12 cellular contexts compared by ENCODE assay signal in genomic region chr21:44302573-44303401, GRCh38. TPM values are rescaled to one million over a fixed set of nuclear protein-coding genes. Genes with fewer than 3 reads are reported as not detected.
DNase-seq lines count a peak whose midpoint lies in the region; ATAC-seq, FAIRE-seq and TF ChIP-seq lines count a peak whose summit lies in the region.
"Not testable (repeated sequence)": the region's sequence is repeated elsewhere in the genome, so short reads cannot be mapped to it uniquely, and the experiment has no call there.
"Had no signal": no experiment of that assay in that cellular context is flagged by ENCODE, and none has a peak within 500 bp of the region (broad histone marks: within the 10 kb centered on the region; RNA-seq: fewer than 3 reads in every experiment).

No MANE protein-coding gene starts in this region.

- H3K9ac ChIP-seq in K562 (ENCODE audit: insufficient read depth in 1 of 2, low read depth in 2 of 2, low read length in 2 of 2) (peak overlapping the region in 1 of 2 experiments; percentile 71; a peak in 2 of 4 replicates), mucosa of stomach (ENCODE audit: low read length) (peak overlapping the region; percentile 74)

- DNase-seq in CD4-positive, alpha-beta memory T cell; esophagus squamous epithelium (lab: John Stamatoyannopoulos, UW): not testable (repeated sequence)
- DNase-seq in NCI-H69 (lab: John Stamatoyannopoulos, UW): peak; percentile 60
- DNase-seq in K562 (ENCODE audit: extremely low read depth in 1 of 4, low spot score in 3 of 4): peak in 1 of 4 experiments; percentile 49

- peaks cover 51% of the 10 kb centered on the region for H3K79me2 ChIP-seq in K562 (ENCODE audit: control insufficient read depth, insufficient read depth, low read length)

- H3K4me3 ChIP-seq in CD4-positive, alpha-beta memory T cell (ENCODE audit: low read length in 2 of 2); HEK293 (ENCODE audit: low read depth, low read length); K562; mucosa of stomach (ENCODE audit: low read length): not testable (repeated sequence)
- H3K4me3 ChIP-seq in esophagus squamous epithelium: peak overlapping the region in 1 of 4 donors; percentile 6

- not testable (repeated sequence) for TF ChIP-seq CTCF in HEK293 (tag by site-specific recombination; IDR thresholded peaks at IDR 0.05)
- TF ChIP-seq CTCF in VCaP (conservative IDR thresholded peaks at IDR 0.05): peak; percentile 65
- peak; percentile 43 to 58 (median 51) for TF ChIP-seq CTCF in K562 (IDR thresholded peaks at IDR 0.05 in 2 of 3, conservative IDR thresholded peaks at IDR 0.05 in 1 of 3; ENCODE audit: insufficient read depth in 2 of 3, low read depth in 1 of 3, low read length in 3 of 3)
- TF ChIP-seq CTCF in esophagus squamous epithelium (IDR thresholded peaks at IDR 0.05): peak in 3 of 6 experiments; percentile 7 to 19 (median 17)

- not testable (repeated sequence) for H3K27me3 Mint-ChIP-seq in CD4-positive, alpha-beta memory T cell; stimulated activated memory B cell treated with anti-CD40 and anti-IgM and Interleukin-4, amounts not matched to agents 10 μg/mL and 1 μg/mL and 100 μg/mL, for 72 hours

- peak overlapping the region in 5 of 7 donors; percentile 48 to 74 (median 70) for H3K27ac Mint-ChIP-seq in CD4-positive, alpha-beta memory T cell
- H3K27ac Mint-ChIP-seq in stimulated activated memory B cell treated with anti-CD40 and anti-IgM and Interleukin-4, amounts not matched to agents 10 μg/mL and 1 μg/mL and 100 μg/mL, for 72 hours: peak overlapping the region; percentile 46

- H3K9me3 Mint-ChIP-seq in CD4-positive, alpha-beta memory T cell; stimulated activated memory B cell treated with anti-CD40 and anti-IgM and Interleukin-4, amounts not matched to agents 10 μg/mL and 1 μg/mL and 100 μg/mL, for 72 hours: not testable (repeated sequence)

- not testable (repeated sequence) for H3K4me2 ChIP-seq in K562 (ENCODE audit: insufficient read depth, low read length)

- peaks cover 63% of the 10 kb centered on the region for H3K4me1 ChIP-seq in CD4-positive, alpha-beta memory T cell (ENCODE audit: insufficient read depth, low read length)
- H3K4me1 ChIP-seq in HEK293 (ENCODE audit: control insufficient read depth, insufficient read depth, low read length): not testable (repeated sequence)
- H3K4me1 ChIP-seq in K562 (replicated peaks in 1 of 2; ENCODE audit: control insufficient read depth in 2 of 2, insufficient read depth in 2 of 2, low read length in 2 of 2): peaks cover 13 to 78% of the 10 kb centered on the region in 2 experiments
- H3K4me1 ChIP-seq in esophagus squamous epithelium: peaks cover 26 to 81% (median 45%) of the 10 kb centered on the region in 3 donors
- peaks cover 62% of the 10 kb centered on the region for H3K4me1 ChIP-seq in mucosa of stomach (ENCODE audit: control insufficient read depth, insufficient read depth, low read length)

- 81% methylated on average over 20 of the region's 23 CpGs for WGBS in K562 (ENCODE audit: insufficient coverage, low coverage, missing lambda C conversion rate)
- 57 to 70% methylated on average over 11 to 15 of the region's 23 CpGs for WGBS in esophagus squamous epithelium, 2 donors

- peaks cover 11% of the 10 kb centered on the region for H3K9me1 ChIP-seq in K562 (ENCODE audit: control insufficient read depth, insufficient read depth, low read length)

- in situ Hi-C loops in K562 (cut with MboI): not testable (repeated sequence)

- H3K4me1 Mint-ChIP-seq in CD4-positive, alpha-beta memory T cell: peaks cover 25 to 69% (median 51%) of the 10 kb centered on the region in 4 donors
- H3K4me1 Mint-ChIP-seq in stimulated activated memory B cell treated with anti-CD40 and anti-IgM and Interleukin-4, amounts not matched to agents 10 μg/mL and 1 μg/mL and 100 μg/mL, for 72 hours: peaks cover 69% of the 10 kb centered on the region

- not testable (repeated sequence) for BruUV-seq in K562 (replicated peaks; lab: Mats Ljungman, UMichigan)

- FAIRE-seq in K562 (lab: Jason Lieb, UNC): peak; percentile 70

- H3K36me3 Mint-ChIP-seq in CD4-positive, alpha-beta memory T cell: peaks cover 0 to 20% of the 10 kb centered on the region in 2 donors
- peaks cover 10% of the 10 kb centered on the region for H3K36me3 Mint-ChIP-seq in stimulated activated memory B cell treated with anti-CD40 and anti-IgM and Interleukin-4, amounts not matched to agents 10 μg/mL and 1 μg/mL and 100 μg/mL, for 72 hours

- CTCF ChIA-PET in CD4-positive, alpha-beta memory T cell (lab: Charles Lee; ENCODE audit: partially characterized antibody): interaction anchor here (0.7 to 1.3 kb wide), 3 partner anchors 16 to 40 kb away, joined by 3 to 4 read pairs (median 3); no protein-coding TSS in a partner anchor
- CTCF ChIA-PET in HEK293 (lab: Yijun Ruan, JAX): interaction anchor here (0.6 to 3.0 kb wide), 4 partner anchors 12 to 187 kb away, joined by 3 to 9 read pairs (median 4); no protein-coding TSS in a partner anchor
- CTCF ChIA-PET in K562 (lab: Yijun Ruan, JAX; ENCODE audit: low intra/inter-chr PET ratio): not testable (repeated sequence)

- H3K36me3 ChIP-seq in CD4-positive, alpha-beta memory T cell (ENCODE audit: insufficient read depth, low read length): not testable (repeated sequence)
- H3K36me3 ChIP-seq in HEK293 (ENCODE audit: control insufficient read depth in 2 of 2, insufficient read depth in 1 of 2, low read length in 2 of 2): peaks cover 0 to 14% of the 10 kb centered on the region in 2 experiments; a peak in 1 of 3 replicates
- H3K36me3 ChIP-seq in K562 (ENCODE audit: control insufficient read depth, insufficient read depth, low read length): peaks cover 26% of the 10 kb centered on the region; the same call in 2 of the 3 replicates
- peaks cover 5 to 25% (median 10%) of the 10 kb centered on the region in 3 donors for H3K36me3 ChIP-seq in esophagus squamous epithelium
- peaks cover 14% of the 10 kb centered on the region for H3K36me3 ChIP-seq in mucosa of stomach (ENCODE audit: control insufficient read depth, insufficient read depth, low read length)

- TF ChIP-seq EP300 in K562 (IDR thresholded peaks at IDR 0.05; ENCODE audit: low read length): not testable (repeated sequence)

- peak; percentile 19; the same call in 1 of the 3 replicates for ATAC-seq in K562
- not testable (repeated sequence) for ATAC-seq in stimulated activated memory B cell treated with anti-CD40 and anti-IgM and Interleukin-4, amounts not matched to agents 10 μg/mL and 1 μg/mL and 100 μg/mL, for 72 hours

- H2AFZ ChIP-seq in K562 (ENCODE audit: low read depth, low read length): not testable (repeated sequence)

- POLR2A ChIA-PET in CD4-positive, alpha-beta memory T cell (lab: Charles Lee; ENCODE audit: partially characterized antibody): interaction anchor here (0.6 to 1.4 kb wide), 5 partner anchors 8 to 347 kb away, joined by 3 read pairs; partner anchors contain the start of gene CFAP410
- POLR2A ChIA-PET in HEK293 (lab: Yijun Ruan, JAX): interaction anchor here (1.0 kb wide), 1 partner anchor 31 kb away, joined by 3 read pairs; no protein-coding TSS in a partner anchor
- POLR2A ChIA-PET in K562 (lab: Yijun Ruan, JAX): interaction anchor here (1.8 kb wide), 1 partner anchor 13 kb away, joined by 8 read pairs; no protein-coding TSS in a partner anchor

- H4K20me1 ChIP-seq in K562 (replicated peaks; ENCODE audit: control insufficient read depth, insufficient read depth, low read length): peaks cover 39% of the 10 kb centered on the region

- not testable (repeated sequence) for H3K9me3 ChIP-seq in CD4-positive, alpha-beta memory T cell (ENCODE audit: control insufficient read depth in 1 of 2, low read length in 2 of 2); HEK293 (ENCODE audit: control insufficient read depth, insufficient read depth, low read depth, low read length); K562 (replicated peaks; ENCODE audit: control insufficient read depth, insufficient read depth, low read depth, low read length); esophagus squamous epithelium; mucosa of stomach (ENCODE audit: control insufficient read depth, low read length)

- H3K27ac ChIP-seq in CD4-positive, alpha-beta memory T cell (ENCODE audit: low read depth, low read length); HEK293 (ENCODE audit: extremely low read depth, low read depth, low read length); K562 (ENCODE audit: extremely low read depth, low read depth, low read length): not testable (repeated sequence)
- H3K27ac ChIP-seq in VCaP (peak overlapping the region; percentile 97), esophagus squamous epithelium (peak overlapping the region; percentile 2 to 97 (median 30))

- intact Hi-C loops in CD4-positive, alpha-beta memory T cell (cut with micrococcal nuclease); K562 (cut with micrococcal nuclease); esophagus squamous epithelium (cut with DNase I): not testable (repeated sequence)

- TF ChIP-seq POLR2A in K562 (conservative IDR thresholded peaks at IDR 0.05); esophagus squamous epithelium (IDR thresholded peaks at IDR 0.05): not testable (repeated sequence)

- not testable (repeated sequence) for H3K27me3 ChIP-seq in CD4-positive, alpha-beta memory T cell (ENCODE audit: insufficient read depth, low read length); K562 (ENCODE audit: control insufficient read depth in 2 of 2, insufficient read depth in 2 of 2, low read length in 2 of 2); esophagus squamous epithelium; mucosa of stomach (ENCODE audit: control insufficient read depth, insufficient read depth, low read length)

- peak overlapping the region; percentile 13 to 85 (median 66) for H3K4me3 Mint-ChIP-seq in CD4-positive, alpha-beta memory T cell
- peak overlapping the region; percentile 55 for H3K4me3 Mint-ChIP-seq in stimulated activated memory B cell treated with anti-CD40 and anti-IgM and Interleukin-4, amounts not matched to agents 10 μg/mL and 1 μg/mL and 100 μg/mL, for 72 hours

- TF ChIP-seq RAD21 in K562 (CRISPR knock-in tag; conservative IDR thresholded peaks at IDR 0.05 in 1 of 2, IDR thresholded peaks at IDR 0.05 in 1 of 2): peak in 1 of 2 experiments; percentile 35; a peak in 2 of 4 replicates

RNA-seq across cellular contexts. Expression of gene PFKL, which starts 2.9 kb away (rescaled TPM):
- 100 to 1,000 TPM; 143 to 145 TPM for total RNA-seq in CD4-positive, alpha-beta memory T cell
- polyA plus RNA-seq in CD4-positive, alpha-beta memory T cell: 100 to 1,000 TPM; 132 to 134 TPM
- total RNA-seq in K562 (2011; cell fraction: chromatin; rRNA removed; ENCODE audit: low replicate concordance): 83.4 and 274 TPM in 2 replicates
- 193 and 201 TPM in 2 replicates for total RNA-seq in K562 (2011; cell fraction: nucleolus; rRNA removed)
- 97.9 and 105 TPM in 2 replicates for total RNA-seq in K562 (2011; cell fraction: nucleoplasm; rRNA removed)
- total RNA-seq in K562 (2014; rRNA removed): 86.9 and 98.3 TPM in 2 replicates
- 13.8 and 22.2 TPM in 2 replicates for total RNA-seq in K562 (2014; rRNA removed; fragmentation: Illumina TruSeq; extraction: Trizol)
- 45.6 and 45.8 TPM in 2 replicates for total RNA-seq in K562 (2015; rRNA removed; fragmentation: Illumina TruSeq; extraction: Trizol)
- total RNA-seq in K562 (2021): 108 and 124 TPM in 2 replicates
- 50.0 and 84.1 TPM in 2 replicates for polyA plus RNA-seq in K562 (2011; rRNA removed)
- polyA plus RNA-seq in K562 (2011; cell fraction: cytosol; rRNA removed): 68.5 and 125 TPM in 2 replicates
- polyA plus RNA-seq in K562 (2011; cell fraction: nucleus; rRNA removed): 244 and 346 TPM in 2 replicates
- polyA plus RNA-seq in K562 (2012): 106 and 149 TPM in 2 replicates
- 37.6 and 65.2 TPM in 2 replicates for polyA plus RNA-seq in K562 (2014; fragmentation: Illumina TruSeq; extraction: Trizol)
- polyA plus RNA-seq in K562 (2014; fragmentation: Nextera tagmentation; extraction: Ambion mirVana): 1 to 10 TPM; 1.1 to 3.9 TPM
- polyA plus RNA-seq in K562 (2014; rRNA removed): 83.0 and 83.1 TPM in 2 replicates
- 29.0 and 37.5 TPM in 2 replicates for polyA minus RNA-seq in K562 (2011; rRNA and poly(A)+ RNA removed)
- 63.7 and 76.3 TPM in 2 replicates for polyA minus RNA-seq in K562 (2011; cell fraction: cytosol; rRNA and poly(A)+ RNA removed)
- polyA minus RNA-seq in K562 (2011; cell fraction: nucleus; rRNA and poly(A)+ RNA removed): 42.3 and 49.5 TPM in 2 replicates
- total RNA-seq in esophagus squamous epithelium: 100 to 1,000 TPM in 1 of 4 donors, 10 to 100 TPM in 3; 81.3 to 135 (median 94.6) TPM

RNA-seq across cellular contexts. Expression of gene AIRE, which starts 17.1 kb away (rescaled TPM):
- total RNA-seq in CD4-positive, alpha-beta memory T cell: not detected
- polyA plus RNA-seq in CD4-positive, alpha-beta memory T cell: 1 to 10 TPM in 1 of 2 donors, under 1 TPM in 1; 0.32 to 2.3 TPM
- total RNA-seq in K562 (2011; cell fraction: chromatin; rRNA removed; ENCODE audit: low replicate concordance): 0.18 TPM in 1 of 2 replicates, not detected in the other
- not detected in 2 replicates for total RNA-seq in K562 (2011; cell fraction: nucleolus; rRNA removed)
- not detected in 2 replicates for total RNA-seq in K562 (2011; cell fraction: nucleoplasm; rRNA removed)
- not detected in 2 replicates for total RNA-seq in K562 (2014; rRNA removed)
- not detected in 2 replicates for total RNA-seq in K562 (2014; rRNA removed; fragmentation: Illumina TruSeq; extraction: Trizol)
- total RNA-seq in K562 (2015; rRNA removed; fragmentation: Illumina TruSeq; extraction: Trizol): not detected in 2 replicates
- not detected in 2 replicates for total RNA-seq in K562 (2021)
- polyA plus RNA-seq in K562 (2011; rRNA removed): not detected in 2 replicates
- polyA plus RNA-seq in K562 (2011; cell fraction: cytosol; rRNA removed): not detected in 2 replicates
- not detected in 2 replicates for polyA plus RNA-seq in K562 (2011; cell fraction: nucleus; rRNA removed)
- polyA plus RNA-seq in K562 (2012): 0.01 TPM in 1 of 2 replicates, not detected in the other
- not detected in 2 replicates for polyA plus RNA-seq in K562 (2014; fragmentation: Illumina TruSeq; extraction: Trizol)
- polyA plus RNA-seq in K562 (2014; fragmentation: Nextera tagmentation; extraction: Ambion mirVana): under 1 TPM in 1 of 2 experiments, not detected in 1; 0.01 TPM
- polyA plus RNA-seq in K562 (2014; rRNA removed): not detected in 2 replicates
- polyA minus RNA-seq in K562 (2011; rRNA and poly(A)+ RNA removed): not detected in 2 replicates
- polyA minus RNA-seq in K562 (2011; cell fraction: cytosol; rRNA and poly(A)+ RNA removed): not detected in 2 replicates
- not detected in 2 replicates for polyA minus RNA-seq in K562 (2011; cell fraction: nucleus; rRNA and poly(A)+ RNA removed)
- total RNA-seq in esophagus squamous epithelium: not detected
- total RNA-seq: breast epithelium, fibroblast of lung had no signal
- polyA plus RNA-seq: fibroblast of lung, neural cell had no signal

RNA-seq across cellular contexts. Expression of gene CFAP410, which starts 36.4 kb away (rescaled TPM):
- total RNA-seq in CD4-positive, alpha-beta memory T cell: 10 to 100 TPM; 51.7 to 55.2 TPM
- 10 to 100 TPM; 20.1 to 32.4 TPM for polyA plus RNA-seq in CD4-positive, alpha-beta memory T cell
- 10.0 and 50.7 TPM in 2 replicates for total RNA-seq in K562 (2011; cell fraction: chromatin; rRNA removed; ENCODE audit: low replicate concordance)
- 29.3 and 41.0 TPM in 2 replicates for total RNA-seq in K562 (2011; cell fraction: nucleolus; rRNA removed)
- 13.9 and 21.2 TPM in 2 replicates for total RNA-seq in K562 (2011; cell fraction: nucleoplasm; rRNA removed)
- 12.6 and 17.3 TPM in 2 replicates for total RNA-seq in K562 (2014; rRNA removed)
- 0.35 and 0.55 TPM in 2 replicates for total RNA-seq in K562 (2014; rRNA removed; fragmentation: Illumina TruSeq; extraction: Trizol)
- total RNA-seq in K562 (2015; rRNA removed; fragmentation: Illumina TruSeq; extraction: Trizol): 2.6 and 2.7 TPM in 2 replicates
- 7.6 and 8.3 TPM in 2 replicates for total RNA-seq in K562 (2021)
- polyA plus RNA-seq in K562 (2011; rRNA removed): 2.3 and 5.5 TPM in 2 replicates
- polyA plus RNA-seq in K562 (2011; cell fraction: cytosol; rRNA removed): 5.7 and 16.5 TPM in 2 replicates
- polyA plus RNA-seq in K562 (2011; cell fraction: nucleus; rRNA removed): 37.7 and 66.6 TPM in 2 replicates
- polyA plus RNA-seq in K562 (2012): 6.3 and 16.5 TPM in 2 replicates
- polyA plus RNA-seq in K562 (2014; fragmentation: Illumina TruSeq; extraction: Trizol): 0.52 and 2.1 TPM in 2 replicates
- under 1 TPM; 0.07 to 0.18 TPM for polyA plus RNA-seq in K562 (2014; fragmentation: Nextera tagmentation; extraction: Ambion mirVana)
- 6.5 and 8.1 TPM in 2 replicates for polyA plus RNA-seq in K562 (2014; rRNA removed)
- polyA minus RNA-seq in K562 (2011; rRNA and poly(A)+ RNA removed): 0.57 and 0.91 TPM in 2 replicates
- 2.2 and 2.5 TPM in 2 replicates for polyA minus RNA-seq in K562 (2011; cell fraction: cytosol; rRNA and poly(A)+ RNA removed)
- polyA minus RNA-seq in K562 (2011; cell fraction: nucleus; rRNA and poly(A)+ RNA removed): 9.4 and 10.2 TPM in 2 replicates
- 10 to 100 TPM in 2 of 4 donors, 1 to 10 TPM in 2; 7.9 to 21.8 (median 13.7) TPM for total RNA-seq in esophagus squamous epithelium

RNA-seq across cellular contexts. Expression of gene DNMT3L, which starts 41.1 kb away (rescaled TPM):
- not detected for total RNA-seq in CD4-positive, alpha-beta memory T cell
- not detected for polyA plus RNA-seq in CD4-positive, alpha-beta memory T cell
- not detected in 2 replicates for total RNA-seq in K562 (2011; cell fraction: chromatin; rRNA removed; ENCODE audit: low replicate concordance)
- not detected in 2 replicates for total RNA-seq in K562 (2011; cell fraction: nucleolus; rRNA removed)
- total RNA-seq in K562 (2011; cell fraction: nucleoplasm; rRNA removed): not detected in 2 replicates
- total RNA-seq in K562 (2014; rRNA removed): 0.12 TPM in 1 of 2 replicates, not detected in the other
- total RNA-seq in K562 (2014; rRNA removed; fragmentation: Illumina TruSeq; extraction: Trizol): not detected in 2 replicates
- total RNA-seq in K562 (2015; rRNA removed; fragmentation: Illumina TruSeq; extraction: Trizol): not detected in 2 replicates
- total RNA-seq in K562 (2021): not detected in 2 replicates
- polyA plus RNA-seq in K562 (2011; rRNA removed): 0.09 TPM in 1 of 2 replicates, not detected in the other
- not detected in 2 replicates for polyA plus RNA-seq in K562 (2011; cell fraction: cytosol; rRNA removed)
- 0.40 TPM in 1 of 2 replicates, not detected in the other for polyA plus RNA-seq in K562 (2011; cell fraction: nucleus; rRNA removed)
- polyA plus RNA-seq in K562 (2012): not detected in 2 replicates
- polyA plus RNA-seq in K562 (2014; fragmentation: Illumina TruSeq; extraction: Trizol): not detected in 2 replicates
- polyA plus RNA-seq in K562 (2014; fragmentation: Nextera tagmentation; extraction: Ambion mirVana): not detected
- 0.08 TPM in 1 of 2 replicates, not detected in the other for polyA plus RNA-seq in K562 (2014; rRNA removed)
- not detected in 2 replicates for polyA minus RNA-seq in K562 (2011; rRNA and poly(A)+ RNA removed)
- not detected in 2 replicates for polyA minus RNA-seq in K562 (2011; cell fraction: cytosol; rRNA and poly(A)+ RNA removed)
- not detected in 2 replicates for polyA minus RNA-seq in K562 (2011; cell fraction: nucleus; rRNA and poly(A)+ RNA removed)
- total RNA-seq in esophagus squamous epithelium: not detected
- total RNA-seq: breast epithelium, fibroblast of lung, vagina had no signal
- polyA plus RNA-seq: fibroblast of lung, neural cell had no signal

RNA-seq across cellular contexts. Expression of gene TRPM2, which starts 50.6 kb away (rescaled TPM):
- 1 to 10 TPM; 1.3 to 1.7 TPM for total RNA-seq in CD4-positive, alpha-beta memory T cell
- polyA plus RNA-seq in CD4-positive, alpha-beta memory T cell: under 1 TPM in 1 of 2 donors, not detected in 1; 0.37 TPM
- 0.09 and 0.42 TPM in 2 replicates for total RNA-seq in K562 (2011; cell fraction: chromatin; rRNA removed; ENCODE audit: low replicate concordance)
- 0.13 and 0.17 TPM in 2 replicates for total RNA-seq in K562 (2011; cell fraction: nucleolus; rRNA removed)
- total RNA-seq in K562 (2011; cell fraction: nucleoplasm; rRNA removed): 0.29 and 0.38 TPM in 2 replicates
- total RNA-seq in K562 (2014; rRNA removed) (1.5 and 2.1 TPM in 2 replicates), K562 (2014; rRNA removed; fragmentation: Illumina TruSeq; extraction: Trizol) (0.29 and 0.33 TPM in 2 replicates), K562 (2015; rRNA removed; fragmentation: Illumina TruSeq; extraction: Trizol) (2.0 and 2.2 TPM in 2 replicates), K562 (2021) (1.9 and 2.1 TPM in 2 replicates), esophagus squamous epithelium (1 to 10 TPM in 3 of 4 donors, under 1 TPM in 1; 0.40 to 6.9 (median 2.5) TPM)
- polyA plus RNA-seq in K562 (2011; rRNA removed) (0.34 and 0.36 TPM in 2 replicates), K562 (2014; fragmentation: Illumina TruSeq; extraction: Trizol) (0.98 and 1.7 TPM in 2 replicates), K562 (2014; fragmentation: Nextera tagmentation; extraction: Ambion mirVana) (not detected), K562 (2014; rRNA removed) (0.82 and 2.0 TPM in 2 replicates)
- polyA plus RNA-seq in K562 (2011; cell fraction: cytosol; rRNA removed): 0.40 and 1.3 TPM in 2 replicates
- polyA plus RNA-seq in K562 (2011; cell fraction: nucleus; rRNA removed): 0.45 and 0.75 TPM in 2 replicates
- polyA plus RNA-seq in K562 (2012): 2.1 and 3.8 TPM in 2 replicates
- polyA minus RNA-seq in K562 (2011; rRNA and poly(A)+ RNA removed): 0.11 and 0.36 TPM in 2 replicates
- polyA minus RNA-seq in K562 (2011; cell fraction: cytosol; rRNA and poly(A)+ RNA removed): 0.64 and 1.7 TPM in 2 replicates
- polyA minus RNA-seq in K562 (2011; cell fraction: nucleus; rRNA and poly(A)+ RNA removed): 0.33 and 0.54 TPM in 2 replicates
- total RNA-seq: fibroblast of lung had no signal
- polyA plus RNA-seq: fibroblast of lung had no signal
